In the genomic region with DNA sequence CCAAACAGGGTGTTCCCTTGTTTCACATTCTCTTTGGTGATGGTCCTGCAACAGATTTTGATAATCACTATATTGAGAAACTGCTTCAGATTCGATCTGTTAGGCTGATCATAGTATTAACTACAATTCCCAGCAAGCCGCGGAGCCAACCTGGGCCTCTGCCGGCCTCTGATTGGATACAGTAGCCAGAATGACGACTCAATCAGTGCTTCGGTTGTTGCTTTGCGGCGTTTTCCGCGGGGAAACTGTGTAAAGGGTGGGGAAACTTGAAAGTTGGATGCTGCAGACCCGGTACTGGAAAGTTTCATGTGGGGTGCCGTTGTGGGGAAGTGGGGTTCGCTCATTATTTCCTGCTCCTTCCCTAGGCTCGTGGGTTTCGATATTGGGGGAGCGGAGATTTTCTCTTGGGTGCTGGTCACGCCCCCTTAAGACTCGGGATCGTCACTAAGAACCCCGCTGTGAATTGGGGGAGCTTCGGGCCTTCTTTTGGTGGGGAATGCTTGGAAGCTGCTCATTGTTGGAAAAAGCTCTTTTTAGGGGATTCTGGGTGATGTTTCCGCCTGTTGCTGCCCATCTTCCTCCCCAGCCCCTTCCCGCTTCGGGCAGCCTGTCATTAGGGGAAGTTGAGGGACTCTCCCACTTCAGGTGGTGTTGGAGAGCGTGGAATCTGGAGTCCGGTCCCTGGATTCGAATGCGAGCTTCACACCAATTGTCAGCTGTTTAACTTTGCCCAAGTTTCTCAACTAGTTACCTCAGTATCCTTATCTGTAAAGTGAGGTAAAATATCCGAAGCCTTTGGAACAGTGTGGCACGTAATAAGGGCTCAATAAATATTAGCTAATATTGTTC, we compare ENCODE assay signal across 8 cellular contexts. TPM values are rescaled to one million over a fixed set of nuclear protein-coding genes. Genes with fewer than 3 reads are reported as not detected.
DNase-seq lines count a peak whose midpoint lies in the region; ATAC-seq and TF ChIP-seq lines count a peak whose summit lies in the region.

A gene (plus strand): TSS at position 217 of the 849 bp plus-strand sequence.

- peak; percentile 56 for TF ChIP-seq POLR2A in GM18951 (IDR thresholded peaks at IDR 0.05; ENCODE audit: extremely low read depth, insufficient read depth, insufficient read length)

- peak; percentile 47 for ATAC-seq in HG03196 (IDR thresholded peaks at IDR 0.05; ENCODE audit: unreplicated experiment)

- POLR2A ChIA-PET in AG04450 (lab: Yijun Ruan, JAX) = interaction anchor here (0.7 kb wide), 3 partner anchors 363 to 1640 kb away, joined by 4 to 6 read pairs (median 5); no protein-coding TSS in a partner anchor

- H3K27ac ChIP-seq in AG04450 (ENCODE audit: low read depth, low read length) = no peak within 1 kb of the TSS

- DNase-seq in AG04450 (ENCODE audit: low read depth, low spot score) (peak; percentile 51), NCI-H446 treated with DMSO at 0.1 percent for 48 hours (lab: John Stamatoyannopoulos, UW) (peak; percentile 68), cerebellar cortex (ENCODE audit: low spot score) (peak; percentile 93), islet precursor cell (peak; percentile 85)
- peak; percentile 79 for DNase-seq in activated CD4-positive, CD25-positive, alpha-beta regulatory T cell treated with anti-CD3 and anti-CD28 coated beads, Interleukin-2, amount 50 U/mL, for 16 hours (ENCODE audit: low read depth, low spot score)
- peak; percentile 79 for DNase-seq in stimulated activated CD4-positive, alpha-beta T cell treated with anti-CD3 and anti-CD28 coated beads, Interleukin-12 subunit alpha, Interleukin-12 subunit beta, amount 100 ng/mL, for 4 hours

- no peaks in the 10 kb centered on the region for H3K9me3 ChIP-seq in AG04450 (ENCODE audit: control insufficient read depth, insufficient read depth, low read length)

- no peaks in the 10 kb centered on the region for H3K27me3 ChIP-seq in AG04450 (ENCODE audit: control insufficient read depth, insufficient read depth, low read length)

- no peak for TF ChIP-seq CTCF in AG04450 (IDR thresholded peaks at IDR 0.05; ENCODE audit: low read depth, low read length)

- in situ Hi-C loops in GM18951 (cut with MboI; ENCODE audit: low sequenced_read_pairs, unreplicated experiment) = no loop called here

- H3K4me3 ChIP-seq in AG04450 (ENCODE audit: low read depth, low read length) = peak within 1 kb of the TSS; percentile 97

- CTCF ChIA-PET in AG04450 (lab: Charles Lee) = no interaction called here

RNA-seq across cellular contexts. Expression of the gene that starts here (rescaled TPM):
- 6.6 and 7.6 TPM in 2 replicates for polyA plus RNA-seq in AG04450 (2011; rRNA removed)
- polyA minus RNA-seq in AG04450 (2011; rRNA and poly(A)+ RNA removed) = 12.1 and 12.2 TPM in 2 replicates
